31 cellular contexts compared by ENCODE assay signal in genomic region chr3:139342054-139342453, GRCh38.
"Had no signal": no experiment of that assay in that cellular context is flagged by ENCODE, and none has a peak within 500 bp of the region (broad histone marks: within the 10 kb centered on the region; RNA-seq: fewer than 3 reads in every experiment).

No MANE protein-coding gene starts in this region.

- H3K4me3 ChIP-seq: adrenal gland, ascending aorta, cardiac muscle cell, colonic mucosa, esophagus squamous epithelium, left lung, lower lobe of right lung, sigmoid colon, thoracic aorta, upper lobe of left lung, vagina had no signal

- H3K36me3 ChIP-seq: cardiac muscle cell, colonic mucosa had no signal

- H3K36me3 Mint-ChIP-seq: activated CD4-positive, alpha-beta memory T cell treated with anti-CD3 and anti-CD28 coated beads for 36 hours; brain had no signal

- H3K4me3 Mint-ChIP-seq: activated CD4-positive, alpha-beta memory T cell treated with anti-CD3 and anti-CD28 coated beads for 36 hours; activated CD4-positive, alpha-beta T cell treated with anti-CD3 and anti-CD28 coated beads, Interleukin-2, amount 10 ng/mL, durations not matched to agents 24 days and 14 days; activated T-cell treated with anti-CD3 and anti-CD28 coated beads, Interleukin-2, amount 50 U/mL, for 24 hours; activated T-helper 17 cell treated with anti-CD3 and anti-CD28 coated beads, Interleukin-2, amount 50 U/mL, for 72 hours; stimulated activated effector memory CD8-positive, alpha-beta T cell treated with anti-CD3 and anti-CD28 coated beads, Interleukin-12 subunit alpha, Interleukin-12 subunit beta, amount 100 ng/mL, for 72 hours; stimulated activated naive CD8-positive, alpha-beta T cell treated with anti-CD3 and anti-CD28 coated beads, Interleukin-15, Interleukin-2, amounts not matched to agents 100 ng/mL and 50 ng/mL, for 24 hours had no signal

- DNase-seq: activated CD4-positive, alpha-beta memory T cell treated with anti-CD3 and anti-CD28 coated beads for 36 hours; activated CD4-positive, alpha-beta T cell treated with anti-CD3 and anti-CD28 coated beads, Interleukin-2, amount 10 ng/mL, durations not matched to agents 24 days and 14 days; activated CD4-positive, CD25-positive, alpha-beta regulatory T cell treated with anti-CD3 and anti-CD28 coated beads, Interleukin-2, amount 50 U/mL, for 72 hours; activated CD8-positive, alpha-beta memory T cell treated with anti-CD3 and anti-CD28 coated beads, Interleukin-2, amount 50 U/mL, for 4 hours; activated gamma-delta T cell treated with Interleukin-2 at 50 U/mL for 16 hours; activated T-cell treated with anti-CD3 and anti-CD28 coated beads, Interleukin-2, amount 50 U/mL, for 24 hours; adrenal gland; cerebellar nuclear complex; colonic mucosa; effector CD8-positive, alpha-beta T cell; esophagus squamous epithelium; kidney glomerular epithelial cell; left lung; lower lobe of right lung; mesenchymal stem cell; naive thymus-derived CD8-positive, alpha-beta T cell; sigmoid colon; small intestine; stimulated activated CD4-positive, alpha-beta T cell treated with anti-CD3 and anti-CD28 coated beads, Interleukin-4, amount 100 ng/mL, for 24 hours; T-helper 2 cell; upper lobe of left lung had no signal

- H3K27ac Mint-ChIP-seq: activated CD4-positive, alpha-beta memory T cell treated with anti-CD3 and anti-CD28 coated beads for 36 hours; activated CD4-positive, alpha-beta T cell treated with anti-CD3 and anti-CD28 coated beads, Interleukin-2, amount 10 ng/mL, durations not matched to agents 24 days and 14 days; activated naive CD4-positive, alpha-beta T cell treated with anti-CD3 and anti-CD28 coated beads, Interleukin-2, amount 50 U/mL, for 72 hours; activated T-cell treated with anti-CD3 and anti-CD28 coated beads, Interleukin-2, amount 50 U/mL, for 24 hours; activated T-helper 17 cell treated with anti-CD3 and anti-CD28 coated beads, Interleukin-2, amount 50 U/mL, for 72 hours; stimulated activated effector memory CD8-positive, alpha-beta T cell treated with anti-CD3 and anti-CD28 coated beads, Interleukin-12 subunit alpha, Interleukin-12 subunit beta, amount 100 ng/mL, for 72 hours; stimulated activated naive CD8-positive, alpha-beta T cell treated with anti-CD3 and anti-CD28 coated beads, Interleukin-15, Interleukin-2, amounts not matched to agents 100 ng/mL and 50 ng/mL, for 24 hours had no signal

- ATAC-seq: activated naive CD4-positive, alpha-beta T cell treated with anti-CD3 and anti-CD28 coated beads, Interleukin-2, amount 50 U/mL, for 72 hours; activated T-helper 17 cell treated with anti-CD3 and anti-CD28 coated beads, Interleukin-2, amount 50 U/mL, for 72 hours; left lung; lower lobe of right lung; naive thymus-derived CD8-positive, alpha-beta T cell; stimulated activated effector memory CD8-positive, alpha-beta T cell treated with anti-CD3 and anti-CD28 coated beads, Interleukin-12 subunit alpha, Interleukin-12 subunit beta, amount 100 ng/mL, for 72 hours had no signal

- H3K27me3 ChIP-seq: adrenal gland, ascending aorta, colonic mucosa, sigmoid colon, upper lobe of left lung, vagina had no signal

- H3K9me3 ChIP-seq: adrenal gland, ascending aorta, colonic mucosa, esophagus squamous epithelium, left lung, lower lobe of right lung, neutrophil, sigmoid colon, thoracic aorta, upper lobe of left lung, vagina had no signal

- H3K27me3 Mint-ChIP-seq: activated CD4-positive, alpha-beta memory T cell treated with anti-CD3 and anti-CD28 coated beads for 36 hours; activated CD4-positive, alpha-beta T cell treated with anti-CD3 and anti-CD28 coated beads, Interleukin-2, amount 10 ng/mL, durations not matched to agents 24 days and 14 days had no signal

- H3K9me3 Mint-ChIP-seq: activated CD4-positive, alpha-beta memory T cell treated with anti-CD3 and anti-CD28 coated beads for 36 hours had no signal
